In the genomic region with DNA sequence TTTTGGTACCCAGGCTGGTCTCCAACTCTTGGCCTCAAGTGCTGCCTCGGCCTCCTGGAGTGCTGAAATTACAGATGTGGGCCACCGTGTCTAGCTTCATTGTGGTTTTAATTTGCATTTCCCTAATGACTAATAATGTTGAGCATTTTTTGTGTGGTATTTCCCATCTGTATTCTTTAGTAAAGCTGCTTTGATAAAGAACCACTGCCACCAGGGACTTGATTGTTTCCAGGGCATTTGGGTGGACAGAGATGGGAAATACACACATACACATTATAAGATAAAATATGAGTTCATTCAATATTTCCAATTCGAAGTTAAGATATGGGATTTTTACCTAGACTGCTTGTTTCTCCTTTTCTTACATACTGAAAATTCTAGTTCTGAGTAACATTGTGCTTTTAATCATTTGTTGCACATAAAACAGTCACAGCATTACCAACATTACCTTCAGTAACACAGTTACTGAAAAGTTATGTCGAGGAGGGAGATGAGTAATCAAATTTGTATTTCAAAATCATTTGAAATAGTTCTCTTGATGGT, we compare ENCODE assay signal across 9 cellular contexts. TPM values are rescaled to one million over a fixed set of nuclear protein-coding genes. Genes with fewer than 3 reads are reported as not detected.
A peak's percentile ranks its signal among the peaks of the same experiment; 100 is the strongest.
DNase-seq lines count a peak whose midpoint lies in the region; ATAC-seq and TF ChIP-seq lines count a peak whose summit lies in the region.
"Had no signal": no experiment of that assay in that cellular context is flagged by ENCODE, and none has a peak within 500 bp of the region (broad histone marks: within the 10 kb centered on the region; RNA-seq: fewer than 3 reads in every experiment).

No MANE protein-coding gene starts in this region.

- no peak for TF ChIP-seq CTCF in testis (IDR thresholded peaks at IDR 0.05)

- no peak for TF ChIP-seq POLR2A in testis (IDR thresholded peaks at IDR 0.05)

- no peaks in the 10 kb centered on the region for H3K4me1 ChIP-seq in testis

- DNase-seq in central memory CD8-positive, alpha-beta T cell (ENCODE audit: low spot score in 2 of 2): no peak
- DNase-seq in mesenteric fat pad (ENCODE audit: low spot score): no peak
- no peak for DNase-seq in inferior parietal cortex (ENCODE audit: extremely low spot score)
- no peak for DNase-seq in testis
- no peak for DNase-seq in NCI-H524 (lab: John Stamatoyannopoulos, UW)
- DNase-seq: naive thymus-derived CD8-positive, alpha-beta T cell had no signal

- no peaks in the 10 kb centered on the region for H3K9me3 Mint-ChIP-seq in central memory CD8-positive, alpha-beta T cell
- H3K9me3 Mint-ChIP-seq: naive thymus-derived CD8-positive, alpha-beta T cell had no signal

- no peaks in the 10 kb centered on the region for H3K9me3 ChIP-seq in testis

- H3K27me3 ChIP-seq in testis: no peaks in the 10 kb centered on the region

- no peak overlapping the region for H3K4me3 ChIP-seq in testis

- no peak overlapping the region for H3K4me3 Mint-ChIP-seq in central memory CD8-positive, alpha-beta T cell
- H3K4me3 Mint-ChIP-seq: naive thymus-derived CD8-positive, alpha-beta T cell had no signal

- no peaks in the 10 kb centered on the region for H3K36me3 ChIP-seq in testis (ENCODE audit: low read depth, missing control alignments)

- 85 to 91% methylated on average over 4 of the region's 4 CpGs for WGBS in testis, 2 donors

- H3K4me1 Mint-ChIP-seq in central memory CD8-positive, alpha-beta T cell: peaks cover 17% of the 10 kb centered on the region

- H3K27ac Mint-ChIP-seq in central memory CD8-positive, alpha-beta T cell (ENCODE audit: low read depth): peak overlapping the region; percentile 46

- ATAC-seq in GM18498 (IDR thresholded peaks at IDR 0.05; ENCODE audit: unreplicated experiment) (peak; percentile 82), GM21515 (IDR thresholded peaks at IDR 0.05; ENCODE audit: unreplicated experiment) (peak; percentile 65), HG03354 (IDR thresholded peaks at IDR 0.05; ENCODE audit: poor library complexity, severe bottlenecking, unreplicated experiment) (peak; percentile 89)
- ATAC-seq in central memory CD8-positive, alpha-beta T cell (replicated peaks; ENCODE audit: extremely low read depth, poor library complexity, severe bottlenecking): no peak
- ATAC-seq: naive thymus-derived CD8-positive, alpha-beta T cell had no signal

- H3K36me3 Mint-ChIP-seq in central memory CD8-positive, alpha-beta T cell (ENCODE audit: insufficient read depth): peaks cover 12% of the 10 kb centered on the region

- no peak overlapping the region for H3K27ac ChIP-seq in testis

- intact Hi-C loops in testis (cut with DNase I; ENCODE audit: low total_unique reads): no loop called here

- no peaks in the 10 kb centered on the region for H3K27me3 Mint-ChIP-seq in central memory CD8-positive, alpha-beta T cell
- H3K27me3 Mint-ChIP-seq: naive thymus-derived CD8-positive, alpha-beta T cell had no signal

RNA-seq across cellular contexts. Expression of gene HABP4, which starts 28.9 kb away (rescaled TPM):
- 20.7 TPM for total RNA-seq in mesenteric fat pad
- 10 to 100 TPM; 30.6 to 67.2 TPM for total RNA-seq in testis
- 46.9 TPM for polyA plus RNA-seq in testis (ENCODE audit: insufficient read depth, low read depth, low replicate concordance)
